Comparison of ENCODE assay signal across 23 cellular contexts in the genomic region with DNA sequence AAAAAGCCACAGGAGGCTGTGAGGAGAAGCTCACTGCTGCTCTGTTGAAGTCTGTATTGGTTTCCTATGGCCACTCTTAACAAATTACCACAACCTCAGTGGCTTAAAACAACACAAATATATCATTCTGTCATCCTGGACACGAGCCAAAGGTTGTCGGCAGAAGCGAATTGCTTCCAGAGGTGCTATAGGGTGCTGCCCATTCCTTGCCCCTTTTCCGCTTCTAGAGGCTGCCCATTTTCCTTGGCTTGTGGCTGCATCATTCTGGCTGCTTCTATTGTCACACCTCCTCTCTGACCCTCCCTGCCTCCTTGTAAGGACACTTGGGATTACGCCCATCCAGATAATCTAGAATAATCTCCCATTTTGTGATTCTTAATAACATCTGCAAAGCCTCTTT. TPM values are rescaled to one million over a fixed set of nuclear protein-coding genes. Genes with fewer than 3 reads are reported as not detected.
DNase-seq lines count a peak whose midpoint lies in the region; TF ChIP-seq lines count a peak whose summit lies in the region.
"Had no signal": no experiment of that assay in that cellular context is flagged by ENCODE, and none has a peak within 500 bp of the region (broad histone marks: within the 10 kb centered on the region; RNA-seq: fewer than 3 reads in every experiment).

No MANE protein-coding gene starts in this region.

- DNase-seq in DMS 273 (lab: John Stamatoyannopoulos, UW; ENCODE audit: unreplicated experiment) (peak; percentile 22), DMS 273 treated with DMSO at 0.1 percent for 48 hours (lab: John Stamatoyannopoulos, UW) (no peak), esophagus muscularis mucosa (ENCODE audit: extremely low spot score) (peak; percentile 29), thyroid gland (no peak), NCI-H345 (lab: John Stamatoyannopoulos, UW) (no peak), globus pallidus (ENCODE audit: low spot score) (no peak)
- DNase-seq: 8988T; CD8-positive, alpha-beta memory T cell; DMS153; DND-41; KG1; MG63; NCI-H1105 treated with DMSO at 0.1 percent for 48 hours; NCI-H146; NCI-H1930; NCI-H510A; PC-3; SJCRH30 had no signal

- no peak for TF ChIP-seq CTCF in esophagus muscularis mucosa (IDR thresholded peaks at IDR 0.05)
- no peak for TF ChIP-seq CTCF in thyroid gland (IDR thresholded peaks at IDR 0.05)

- peaks cover under 1 to 16% (median 5%) of the 10 kb centered on the region in 4 donors for H3K4me1 ChIP-seq in esophagus muscularis mucosa
- H3K4me1 ChIP-seq in thyroid gland, result peaks cover 44 to 48% of the 10 kb centered on the region in 2 donors
- H3K4me1 ChIP-seq: BE2C, HAP-1, SJCRH30 had no signal

- no peaks in the 10 kb centered on the region for H3K9me3 ChIP-seq in esophagus muscularis mucosa
- H3K9me3 ChIP-seq in thyroid gland, result no peaks in the 10 kb centered on the region
- H3K9me3 ChIP-seq: BE2C, HAP-1, MG63, SJCRH30 had no signal

- no peaks in the 10 kb centered on the region for H3K27me3 ChIP-seq in esophagus muscularis mucosa
- H3K27me3 ChIP-seq in thyroid gland, result no peaks in the 10 kb centered on the region
- H3K27me3 ChIP-seq: BE2C, MG63, SJCRH30 had no signal

- no peak for TF ChIP-seq EP300 in esophagus muscularis mucosa (IDR thresholded peaks at IDR 0.05)

- H3K27me3 Mint-ChIP-seq in IgD-negative memory B cell, result no peaks in the 10 kb centered on the region
- H3K27me3 Mint-ChIP-seq: CD8-positive, alpha-beta memory T cell had no signal

- no peak overlapping the region for H3K4me3 Mint-ChIP-seq in IgD-negative memory B cell
- H3K4me3 Mint-ChIP-seq: CD14-positive monocyte, GM23338 had no signal

- no peak overlapping the region for H3K27ac ChIP-seq in esophagus muscularis mucosa (replicated peaks in 1 of 4)
- peak overlapping the region; percentile 70 to 98 (median 96) for H3K27ac ChIP-seq in thyroid gland
- H3K27ac ChIP-seq: SJCRH30 had no signal

- 71% methylated on average over 5 of the region's 5 CpGs for WGBS in esophagus muscularis mucosa
- WGBS in thyroid gland, 2 donors, result 72 to 76% methylated on average over 5 of the region's 5 CpGs

- H3K4me3 ChIP-seq in esophagus muscularis mucosa (no peak overlapping the region), thyroid gland (replicated peaks in 1 of 3) (no peak overlapping the region)
- H3K4me3 ChIP-seq: GM23338, HAP-1, MG63, SJCRH30 had no signal

- intact Hi-C loops in esophagus muscularis mucosa (cut with DNase I) (no loop called here), thyroid gland (cut with DNase I) (no loop called here)

- peaks cover 0 to 27% (median 18%) of the 10 kb centered on the region in 4 donors for H3K36me3 ChIP-seq in esophagus muscularis mucosa
- H3K36me3 ChIP-seq in thyroid gland, result peaks cover 0 to 3% of the 10 kb centered on the region in 2 donors
- H3K36me3 ChIP-seq: BE2C, MG63 had no signal

- H3K27ac Mint-ChIP-seq in IgD-negative memory B cell, result peak overlapping the region in 2 of 3 donors; percentile 67 to 77
- H3K27ac Mint-ChIP-seq: GM23338 had no signal

- H3K36me3 Mint-ChIP-seq in IgD-negative memory B cell, result peaks cover 2% of the 10 kb centered on the region

- H3K4me1 Mint-ChIP-seq in IgD-negative memory B cell, result peaks cover under 1 to 11% (median 8%) of the 10 kb centered on the region in 3 donors

- TF ChIP-seq POLR2A in esophagus muscularis mucosa (IDR thresholded peaks at IDR 0.05; ENCODE audit: low read depth), result no peak
- no peak for TF ChIP-seq POLR2A in thyroid gland (IDR thresholded peaks at IDR 0.05)

- H3K9me3 Mint-ChIP-seq in IgD-negative memory B cell, result no peaks in the 10 kb centered on the region
- H3K9me3 Mint-ChIP-seq: CD8-positive, alpha-beta memory T cell had no signal

RNA-seq across cellular contexts. Expression of a gene that starts 6.4 kb away (rescaled TPM):
- 14.9 TPM for polyA plus RNA-seq in IgD-negative memory B cell
- 10 to 100 TPM; 33.2 to 37.4 (median 36.2) TPM for total RNA-seq in esophagus muscularis mucosa
- 100 to 1,000 TPM in 3 of 4 donors, 10 to 100 TPM in 1; 87.0 to 161 (median 111) TPM for total RNA-seq in thyroid gland

Comparison
In these comparisons a context has a peak if more than half of its experiments do, and no peak if none do; other contexts are left out.
1. DNase-seq: peak in DMS 273 (single experiment) and esophagus muscularis mucosa (single experiment); none in DMS 273 treated with DMSO at 0.1 percent for 48 hours (single experiment), thyroid gland (0 of 2), NCI-H345 (single experiment) and globus pallidus (single experiment).
2. H3K27ac ChIP-seq: peak in thyroid gland (3 of 3); none in esophagus muscularis mucosa (0 of 4).